In the genomic region with DNA sequence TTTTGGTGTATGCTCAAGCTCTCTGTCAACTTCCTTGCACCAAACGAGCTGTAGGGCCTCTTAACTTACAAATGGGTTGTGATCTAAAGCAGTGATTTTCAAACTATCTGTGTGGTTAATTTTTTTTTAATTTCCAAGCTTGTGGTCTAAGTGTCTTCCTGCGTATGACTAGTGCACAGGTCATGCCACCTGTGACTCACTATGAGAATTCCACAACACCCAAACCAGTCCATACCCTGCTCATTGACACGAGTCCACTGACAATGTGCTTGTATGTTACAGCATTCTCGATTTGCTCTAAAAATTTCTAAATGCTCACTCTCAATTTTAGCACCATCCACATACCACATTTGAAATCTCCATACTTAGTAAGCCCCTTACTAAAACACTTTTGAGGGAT, we compare ENCODE assay signal across 8 cellular contexts. TPM values are rescaled to one million over a fixed set of nuclear protein-coding genes. Genes with fewer than 3 reads are reported as not detected.
DNase-seq lines count a peak whose midpoint lies in the region; FAIRE-seq and TF ChIP-seq lines count a peak whose summit lies in the region.
"Not testable (repeated sequence)": the region's sequence is repeated elsewhere in the genome, so short reads cannot be mapped to it uniquely, and the experiment has no call there.

No MANE protein-coding gene starts in this region.

- not testable (repeated sequence) for H3K9me1 ChIP-seq in endothelial cell of umbilical vein (replicated peaks; ENCODE audit: control insufficient read depth, extremely low read depth, insufficient read depth, low read length)

- H2BK5ac ChIP-seq in mesenchymal stem cell (ENCODE audit: low read depth, low read length, poor library complexity, severe bottlenecking): not testable (repeated sequence)

- H3K4me1 ChIP-seq in endothelial cell of umbilical vein (ENCODE audit: control insufficient read depth, extremely low read depth, insufficient read depth, low read length); mesenchymal stem cell (ENCODE audit: control insufficient read depth, insufficient read depth, low read depth, low read length): not testable (repeated sequence)

- not testable (repeated sequence) for H3K23ac ChIP-seq in mesenchymal stem cell (ENCODE audit: low read length in 2 of 2)

- FAIRE-seq in RCC 7860 (lab: Jason Lieb, UNC): peak; percentile 93
- not testable (repeated sequence) for FAIRE-seq in endothelial cell of umbilical vein (lab: Jason Lieb, UNC)

- not testable (repeated sequence) for H2AK5ac ChIP-seq in mesenchymal stem cell (ENCODE audit: low read length, severe bottlenecking)

- not testable (repeated sequence) for H2BK12ac ChIP-seq in mesenchymal stem cell (ENCODE audit: low read length in 2 of 2)

- not testable (repeated sequence) for H3K4ac ChIP-seq in mesenchymal stem cell (ENCODE audit: low read depth in 1 of 2, low read length in 2 of 2)

- H3K4me3 Mint-ChIP-seq in activated CD4-positive, alpha-beta T cell treated with anti-CD3 and anti-CD28 coated beads, Interleukin-2, amount 10 ng/mL, durations not matched to agents 7 days and 5 days: not testable (repeated sequence)

- not testable (repeated sequence) for H3K27me3 Mint-ChIP-seq in activated CD4-positive, alpha-beta T cell treated with anti-CD3 and anti-CD28 coated beads, Interleukin-2, amount 10 ng/mL, durations not matched to agents 7 days and 5 days

- not testable (repeated sequence) for H3K4me1 Mint-ChIP-seq in activated CD4-positive, alpha-beta T cell treated with anti-CD3 and anti-CD28 coated beads, Interleukin-2, amount 10 ng/mL, durations not matched to agents 7 days and 5 days

- CTCF ChIA-PET in BJ (lab: Yijun Ruan, JAX); activated CD4-positive, alpha-beta T cell treated with anti-CD3 and anti-CD28 coated beads, Interleukin-2, amount 10 ng/mL, durations not matched to agents 7 days and 5 days (lab: Charles Lee); endothelial cell of umbilical vein (lab: Charles Lee): not testable (repeated sequence)

- WGBS in mesenchymal stem cell: 14% methylated on average over 2 of the region's 4 CpGs

- not testable (repeated sequence) for H3K9me3 ChIP-seq in endothelial cell of umbilical vein (replicated peaks; ENCODE audit: control insufficient read depth, insufficient read depth, low read length); mesenchymal stem cell (ENCODE audit: control insufficient read depth, low read length)

- H3K4me2 ChIP-seq in endothelial cell of umbilical vein (ENCODE audit: insufficient read depth, low read length); mesenchymal stem cell (ENCODE audit: low read length, poor library complexity, severe bottlenecking): not testable (repeated sequence)

- H3K36me3 Mint-ChIP-seq in activated CD4-positive, alpha-beta T cell treated with anti-CD3 and anti-CD28 coated beads, Interleukin-2, amount 10 ng/mL, durations not matched to agents 7 days and 5 days (ENCODE audit: low read depth): not testable (repeated sequence)

- H3K9ac ChIP-seq in endothelial cell of umbilical vein (replicated peaks; ENCODE audit: extremely low read depth, insufficient read depth, low read length): not testable (repeated sequence)
- peak overlapping the region; percentile 41 for H3K9ac ChIP-seq in mesenchymal stem cell (ENCODE audit: low read length)

- not testable (repeated sequence) for H3K79me1 ChIP-seq in mesenchymal stem cell (replicated peaks; ENCODE audit: low read length, poor library complexity, severe bottlenecking)

- BruUV-seq in endothelial cell of umbilical vein (replicated peaks; lab: Mats Ljungman, UMichigan): not testable (repeated sequence)

- H3K4me3 ChIP-seq in BJ (ENCODE audit: low read depth, low read length); HFF-Myc (replicated peaks; ENCODE audit: low read depth, low read length); endothelial cell of umbilical vein (replicated peaks in 1 of 3; ENCODE audit: insufficient read depth in 1 of 3, low read depth in 1 of 3, low read length in 3 of 3); mesenchymal stem cell (ENCODE audit: insufficient read depth in 1 of 2, low read depth in 1 of 2, low read length in 2 of 2): not testable (repeated sequence)

- peak; percentile 19 for DNase-seq in BJ (ENCODE audit: low read depth)
- DNase-seq in HFF-Myc (ENCODE audit: extremely low read depth, low read depth): peak; percentile 25
- peak; percentile 92 for DNase-seq in RCC 7860 (ENCODE audit: low spot score)
- peak; percentile 34 for DNase-seq in activated CD4-positive, alpha-beta T cell treated with anti-CD3 and anti-CD28 coated beads, Interleukin-2, amount 10 ng/mL, durations not matched to agents 7 days and 5 days
- peak; percentile 8 for DNase-seq in activated gamma-delta T cell treated with Interleukin-2 at 50 U/mL for 16 hours
- DNase-seq in endothelial cell of umbilical vein (ENCODE audit: low read depth, low spot score): peak; percentile 1
- peak; percentile 75 for DNase-seq in mesenchymal stem cell
- peak; percentile 6 to 32 (median 24) for DNase-seq in stimulated activated CD4-positive, alpha-beta T cell treated with anti-CD3 and anti-CD28 coated beads, TNF-alpha, amount 100 ng/mL, for 24 hours (ENCODE audit: low read depth in 3 of 3)

- H4K20me1 ChIP-seq in endothelial cell of umbilical vein (replicated peaks; ENCODE audit: control insufficient read depth, extremely low read depth, insufficient read depth, low read length): not testable (repeated sequence)

- not testable (repeated sequence) for H3K36me3 ChIP-seq in BJ (ENCODE audit: control insufficient read depth, insufficient read depth, low read length); endothelial cell of umbilical vein (ENCODE audit: control insufficient read depth in 2 of 2, extremely low read depth in 1 of 2, insufficient read depth in 2 of 2, low read length in 2 of 2); mesenchymal stem cell (ENCODE audit: control insufficient read depth in 1 of 2, insufficient read depth in 2 of 2, low read depth in 1 of 2, low read length in 2 of 2)

- not testable (repeated sequence) for H2BK15ac ChIP-seq in mesenchymal stem cell (ENCODE audit: low read depth, poor library complexity, severe bottlenecking)

- H2AFZ ChIP-seq in endothelial cell of umbilical vein (ENCODE audit: low read depth, low read length); mesenchymal stem cell (ENCODE audit: low read depth, low read length): not testable (repeated sequence)

- not testable (repeated sequence) for H4K8ac ChIP-seq in mesenchymal stem cell (ENCODE audit: low read length)

- H3K27ac Mint-ChIP-seq in activated CD4-positive, alpha-beta T cell treated with anti-CD3 and anti-CD28 coated beads, Interleukin-2, amount 10 ng/mL, durations not matched to agents 7 days and 5 days: not testable (repeated sequence)

- not testable (repeated sequence) for TF ChIP-seq POLR2A in endothelial cell of umbilical vein (IDR thresholded peaks at IDR 0.05; ENCODE audit: low read depth, low read length)

- POLR2A ChIA-PET in BJ (lab: Charles Lee); activated CD4-positive, alpha-beta T cell treated with anti-CD3 and anti-CD28 coated beads, Interleukin-2, amount 10 ng/mL, durations not matched to agents 7 days and 5 days (lab: Charles Lee); endothelial cell of umbilical vein (lab: Charles Lee): not testable (repeated sequence)

- dilution Hi-C loops in endothelial cell of umbilical vein (cut with MboI; ENCODE audit: extremely low pct_ligation_motif_present, low sequenced_read_pairs): not testable (repeated sequence)

- H3K27ac ChIP-seq in endothelial cell of umbilical vein (ENCODE audit: insufficient read depth, low read depth, low read length); mesenchymal stem cell (ENCODE audit: low read length, poor library complexity, severe bottlenecking): not testable (repeated sequence)

- not testable (repeated sequence) for H4K91ac ChIP-seq in mesenchymal stem cell (ENCODE audit: low read length)

- H3K27me3 ChIP-seq in BJ (ENCODE audit: control insufficient read depth, insufficient read depth, low read length); endothelial cell of umbilical vein (ENCODE audit: control insufficient read depth in 2 of 2, insufficient read depth in 2 of 2, low read length in 2 of 2); mesenchymal stem cell (ENCODE audit: control insufficient read depth in 1 of 2, insufficient read depth in 1 of 2, low read length in 2 of 2): not testable (repeated sequence)

- TF ChIP-seq CTCF in BJ (IDR thresholded peaks at IDR 0.05; ENCODE audit: insufficient read depth, low read depth, low read length); HFF-Myc (IDR thresholded peaks at IDR 0.05; ENCODE audit: low read depth, low read length, missing control alignments); endothelial cell of umbilical vein (IDR thresholded peaks at IDR 0.05; ENCODE audit: extremely low read depth in 1 of 2, insufficient read depth in 1 of 2, low read depth in 1 of 2, low read length in 2 of 2): not testable (repeated sequence)

- H3K14ac ChIP-seq in mesenchymal stem cell (ENCODE audit: low read length in 2 of 2): not testable (repeated sequence)

- H3K18ac ChIP-seq in mesenchymal stem cell (ENCODE audit: low read depth in 1 of 2, low read length in 2 of 2): not testable (repeated sequence)

- not testable (repeated sequence) for H3K9me3 Mint-ChIP-seq in activated CD4-positive, alpha-beta T cell treated with anti-CD3 and anti-CD28 coated beads, Interleukin-2, amount 10 ng/mL, durations not matched to agents 7 days and 5 days

- intact Hi-C loops in endothelial cell of umbilical vein (cut with micrococcal nuclease): not testable (repeated sequence)

- not testable (repeated sequence) for H2BK120ac ChIP-seq in mesenchymal stem cell (ENCODE audit: low read depth, low read length)

- not testable (repeated sequence) for H3K79me2 ChIP-seq in endothelial cell of umbilical vein (ENCODE audit: control insufficient read depth, insufficient read depth, low read length)

RNA-seq across cellular contexts. Expression of a gene that starts 18.5 kb away (rescaled TPM):
- polyA plus RNA-seq in BJ (2011; rRNA removed): 40.7 and 41.2 TPM in 2 replicates
- 153 and 198 TPM in 2 replicates for polyA minus RNA-seq in BJ (2011; rRNA and poly(A)+ RNA removed)
- 10 to 100 TPM; 64.0 to 76.0 TPM for total RNA-seq in activated CD4-positive, alpha-beta T cell treated with anti-CD3 and anti-CD28 coated beads, Interleukin-2, amount 10 ng/mL, durations not matched to agents 7 days and 5 days
- 47.6 and 49.1 TPM in 2 replicates for total RNA-seq in endothelial cell of umbilical vein
- 12.3 and 14.3 TPM in 2 replicates for polyA plus RNA-seq in endothelial cell of umbilical vein
- 13.0 and 13.2 TPM in 2 replicates for polyA plus RNA-seq in endothelial cell of umbilical vein (2011; cell fraction: cytosol; rRNA removed)
- polyA plus RNA-seq in endothelial cell of umbilical vein (2011; cell fraction: nucleus; rRNA removed): 32.9 and 34.4 TPM in 2 replicates
- 24.8 and 31.2 TPM in 2 replicates for polyA plus RNA-seq in endothelial cell of umbilical vein (2012)
- polyA minus RNA-seq in endothelial cell of umbilical vein: 110 and 139 TPM in 2 replicates
- 47.3 TPM for polyA minus RNA-seq in endothelial cell of umbilical vein (2011; cell fraction: cytosol; rRNA and poly(A)+ RNA removed)
- 63.8 and 92.3 TPM in 2 replicates for polyA minus RNA-seq in endothelial cell of umbilical vein (2011; cell fraction: nucleus; rRNA and poly(A)+ RNA removed)
- polyA plus RNA-seq in mesenchymal stem cell (2013, experiment 1 of 2): 28.0 TPM
- polyA plus RNA-seq in mesenchymal stem cell (2013, experiment 2 of 2): 27.2 TPM

Comparison
In these comparisons a context has a peak if more than half of its experiments do, and no peak if none do; other contexts are left out.
1. DNase-seq: peak in every context shown above with its lines; median percentile 92 in RCC 7860; 75 in mesenchymal stem cell; 34 in activated CD4-positive, alpha-beta T cell treated with anti-CD3 and anti-CD28 coated beads, Interleukin-2, amount 10 ng/mL, durations not matched to agents 7 days and 5 days; 25 in HFF-Myc; 24 in stimulated activated CD4-positive, alpha-beta T cell treated with anti-CD3 and anti-CD28 coated beads, TNF-alpha, amount 100 ng/mL, for 24 hours; 19 in BJ; 8 in activated gamma-delta T cell treated with Interleukin-2 at 50 U/mL for 16 hours; 1 in endothelial cell of umbilical vein.